ENCODE assay signal across 1 cellular context in genomic region chr2:239294571-239295054, GRCh38.
TF ChIP-seq lines count a peak whose summit lies in the region.

No MANE protein-coding gene starts in this region.

TF ChIP-seq in HepG2, 621 proteins besides CTCF, POLR2A, EP300 and RAD21 (continued from another document):
- TF ChIP-seq ZNF407 (CRISPR knock-in tag; IDR thresholded peaks at IDR 0.05; ENCODE audit: not compliant biosample characterization) (no peak), ZBTB38 (CRISPR knock-in tag; IDR thresholded peaks at IDR 0.05) (no peak), ZNF687 (CRISPR knock-in tag; IDR thresholded peaks at IDR 0.05) (peak; percentile 33), NFIB (CRISPR knock-in tag; IDR thresholded peaks at IDR 0.05; ENCODE audit: borderline replicate concordance) (no peak), NFRKB (IDR thresholded peaks at IDR 0.05) (no peak), RFX3 (CRISPR knock-in tag; IDR thresholded peaks at IDR 0.05) (no peak)
